1 cellular context compared by ENCODE assay signal in the genomic region with DNA sequence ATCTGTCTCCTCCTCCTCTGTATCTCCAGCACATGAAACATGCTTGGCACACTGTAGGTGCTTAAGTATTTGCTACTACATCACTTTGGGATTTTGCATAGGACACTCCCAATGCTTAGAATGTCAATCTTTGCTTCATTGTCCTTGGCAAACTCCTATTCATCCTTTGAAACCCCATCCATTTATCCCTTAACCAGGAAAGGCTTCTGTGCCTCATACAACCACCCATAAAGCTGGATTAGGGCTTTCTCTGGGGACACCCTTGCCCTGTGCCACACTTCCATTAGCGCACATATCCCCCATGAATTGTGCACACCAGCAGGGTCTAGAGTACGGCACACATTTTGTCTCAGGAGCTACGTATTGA.
TF ChIP-seq lines count a peak whose summit lies in the region.

No MANE protein-coding gene starts in this region.

TF ChIP-seq in GM12878, 131 proteins besides CTCF, POLR2A, EP300 and RAD21:
- no peak for TF ChIP-seq SIX5 (IDR thresholded peaks at IDR 0.05; ENCODE audit: low read depth, low read length, severe bottlenecking)
- TF ChIP-seq, protein P1, sequence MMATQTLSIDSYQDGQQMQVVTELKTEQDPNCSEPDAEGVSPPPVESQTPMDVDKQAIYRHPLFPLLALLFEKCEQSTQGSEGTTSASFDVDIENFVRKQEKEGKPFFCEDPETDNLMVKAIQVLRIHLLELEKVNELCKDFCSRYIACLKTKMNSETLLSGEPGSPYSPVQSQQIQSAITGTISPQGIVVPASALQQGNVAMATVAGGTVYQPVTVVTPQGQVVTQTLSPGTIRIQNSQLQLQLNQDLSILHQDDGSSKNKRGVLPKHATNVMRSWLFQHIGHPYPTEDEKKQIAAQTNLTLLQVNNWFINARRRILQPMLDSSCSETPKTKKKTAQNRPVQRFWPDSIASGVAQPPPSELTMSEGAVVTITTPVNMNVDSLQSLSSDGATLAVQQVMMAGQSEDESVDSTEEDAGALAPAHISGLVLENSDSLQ (IDR thresholded peaks at IDR 0.05) = 0 out of 2 replicates have a peak, but pooled peaks have one; percentile 2
TF ChIP-seq in GM12878: peak in this region for 1.
